In the genomic region with DNA sequence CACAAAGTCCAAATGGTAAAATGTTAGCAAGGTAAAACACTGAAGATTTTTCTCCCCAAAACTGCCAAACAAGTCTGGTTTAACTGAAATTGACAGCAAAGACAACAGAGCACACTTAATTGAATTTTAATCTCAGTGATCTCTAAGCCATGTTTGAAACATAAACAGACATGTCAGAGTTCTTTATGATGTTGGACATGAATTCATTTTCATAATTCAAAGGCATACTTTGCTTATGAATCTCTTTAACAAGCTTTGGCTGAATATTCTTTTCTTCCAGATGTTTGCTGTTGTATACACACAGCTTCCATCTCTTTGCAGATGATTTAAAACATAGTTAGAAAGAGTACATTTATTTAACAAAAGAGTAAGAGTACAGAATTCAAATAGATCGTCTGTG, we compare ENCODE assay signal across 2 cellular contexts.
A peak's percentile ranks its signal among the peaks of the same experiment; 100 is the strongest.
TF ChIP-seq lines count a peak whose summit lies in the region.

No MANE protein-coding gene starts in this region.

TF ChIP-seq in SK-N-SH, 30 proteins besides CTCF, POLR2A, EP300 and RAD21 (continued from another document):
- no peak for TF ChIP-seq EZH2phosphoT487 (IDR thresholded peaks at IDR 0.05; ENCODE audit: borderline replicate concordance, low read depth)
- no peak for TF ChIP-seq FOSL2 (IDR thresholded peaks at IDR 0.05; ENCODE audit: borderline replicate concordance, low read depth)
- peak; percentile 48; the same call in 1 of the 2 replicates for TF ChIP-seq GATA2 (CRISPR knock-in tag; IDR thresholded peaks at IDR 0.05)

TF ChIP-seq in SK-N-SH treated with all-trans-retinoic acid at 6 μM for 48 hours, 23 proteins besides CTCF, POLR2A, EP300 and RAD21 (continued from another document):
- TF ChIP-seq, protein P1, sequence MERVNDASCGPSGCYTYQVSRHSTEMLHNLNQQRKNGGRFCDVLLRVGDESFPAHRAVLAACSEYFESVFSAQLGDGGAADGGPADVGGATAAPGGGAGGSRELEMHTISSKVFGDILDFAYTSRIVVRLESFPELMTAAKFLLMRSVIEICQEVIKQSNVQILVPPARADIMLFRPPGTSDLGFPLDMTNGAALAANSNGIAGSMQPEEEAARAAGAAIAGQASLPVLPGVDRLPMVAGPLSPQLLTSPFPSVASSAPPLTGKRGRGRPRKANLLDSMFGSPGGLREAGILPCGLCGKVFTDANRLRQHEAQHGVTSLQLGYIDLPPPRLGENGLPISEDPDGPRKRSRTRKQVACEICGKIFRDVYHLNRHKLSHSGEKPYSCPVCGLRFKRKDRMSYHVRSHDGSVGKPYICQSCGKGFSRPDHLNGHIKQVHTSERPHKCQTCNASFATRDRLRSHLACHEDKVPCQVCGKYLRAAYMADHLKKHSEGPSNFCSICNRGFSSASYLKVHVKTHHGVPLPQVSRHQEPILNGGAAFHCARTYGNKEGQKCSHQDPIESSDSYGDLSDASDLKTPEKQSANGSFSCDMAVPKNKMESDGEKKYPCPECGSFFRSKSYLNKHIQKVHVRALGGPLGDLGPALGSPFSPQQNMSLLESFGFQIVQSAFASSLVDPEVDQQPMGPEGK (CRISPR knock-in tag; IDR thresholded peaks at IDR 0.05; ENCODE audit: borderline replicate concordance), result no peak
- TF ChIP-seq ZFP30 (CRISPR knock-in tag; IDR thresholded peaks at IDR 0.05), result no peak
- no peak for TF ChIP-seq TOX (CRISPR knock-in tag; IDR thresholded peaks at IDR 0.05; ENCODE audit: borderline replicate concordance)
- TF ChIP-seq TCF4 (CRISPR knock-in tag; IDR thresholded peaks at IDR 0.05; ENCODE audit: borderline replicate concordance), result no peak
- TF ChIP-seq ISL1 (CRISPR knock-in tag; IDR thresholded peaks at IDR 0.05), result no peak
- TF ChIP-seq ZNF70 (CRISPR knock-in tag; IDR thresholded peaks at IDR 0.05), result no peak
